1 cellular context compared by ENCODE assay signal in genomic region chr18:79068946-79069791, GRCh38.
TF ChIP-seq lines count a peak whose summit lies in the region.

TSS of gene ATP9B (plus strand) at chr18:79069394. CDS start at chr18:79069411, 17 bp downstream.

TF ChIP-seq in GM12878, 131 proteins besides CTCF, POLR2A, EP300 and RAD21 (continued from another document and continues in another):
- TF ChIP-seq ZBTB11 (CRISPR knock-in tag; IDR thresholded peaks at IDR 0.05) (peak; percentile 40; the same call in 1 of the 2 replicates), E2F8 (IDR thresholded peaks at IDR 0.05; ENCODE audit: low read depth, partially characterized antibody) (no peak), NFYA (IDR thresholded peaks at IDR 0.05; ENCODE audit: borderline replicate concordance, low read depth, low read length) (no peak), NR2F1 (conservative IDR thresholded peaks at IDR 0.05) (peak; percentile 76), TCF7 (IDR thresholded peaks at IDR 0.05; ENCODE audit: borderline replicate concordance) (no peak), KLF5 (IDR thresholded peaks at IDR 0.05; ENCODE audit: partially characterized antibody) (peak; percentile 72), MYB (IDR thresholded peaks at IDR 0.05; ENCODE audit: borderline replicate concordance, low read depth, low read length) (no peak), ZNF217 (IDR thresholded peaks at IDR 0.05) (no peak; the same call in 1 of the 2 replicates), NR2C2 (IDR thresholded peaks at IDR 0.05; ENCODE audit: borderline replicate concordance, control insufficient read depth, insufficient read length, low read depth) (no peak), BCL3 (IDR thresholded peaks at IDR 0.05; ENCODE audit: borderline replicate concordance, insufficient read depth, low read depth, low read length, poor library complexity, severe bottlenecking) (no peak), BCLAF1 (IDR thresholded peaks at IDR 0.05) (no peak), USF2 (IDR thresholded peaks at IDR 0.05; ENCODE audit: borderline replicate concordance, low read depth, low read length) (peak; percentile 5; the same call in 1 of the 2 replicates), TAF1 (IDR thresholded peaks at IDR 0.05; ENCODE audit: borderline replicate concordance, low read depth, low read length) (peak; percentile 67; the same call in 1 of the 2 replicates), BRCA1 (IDR thresholded peaks at IDR 0.05; ENCODE audit: low read depth, low read length) (peak; percentile 61), HDAC2 (IDR thresholded peaks at IDR 0.05) (no peak), GABPA (IDR thresholded peaks at IDR 0.05; ENCODE audit: low read depth) (no peak), KDM1A (IDR thresholded peaks at IDR 0.05; ENCODE audit: borderline replicate concordance) (no peak), ATF2 (IDR thresholded peaks at IDR 0.05; ENCODE audit: low read length) (peak; percentile 82), PRDM15 (CRISPR knock-in tag; IDR thresholded peaks at IDR 0.05) (peak; percentile 87), LARP7 (IDR thresholded peaks at IDR 0.05) (peak; percentile 91), TBL1XR1 (IDR thresholded peaks at IDR 0.05; ENCODE audit: low read depth, low read length) (no peak), RB1 (IDR thresholded peaks at IDR 0.05; ENCODE audit: borderline replicate concordance) (peak; percentile 2; the same call in 1 of the 2 replicates), EZH2 (IDR thresholded peaks at IDR 0.05; ENCODE audit: borderline replicate concordance, control insufficient read depth, low read depth, low read length) (no peak), POLR2AphosphoS2 (IDR thresholded peaks at IDR 0.05; ENCODE audit: low read depth, low read length) (no peak; the same call in 1 of the 2 replicates), IRF5 (IDR thresholded peaks at IDR 0.05; ENCODE audit: borderline replicate concordance) (no peak), SRF (IDR thresholded peaks at IDR 0.05; ENCODE audit: low read depth in 2 of 2, low read length in 2 of 2) (peak; percentile 45 to 82), STAT1 (conservative IDR thresholded peaks at IDR 0.05) (no peak; the same call in 1 of the 2 replicates), ATF3 (IDR thresholded peaks at IDR 0.05; ENCODE audit: borderline replicate concordance, extremely low read depth, low read depth, low read length) (peak; percentile 76; the same call in 1 of the 2 replicates), ESRRA (IDR thresholded peaks at IDR 0.05; ENCODE audit: low read length) (no peak), RAD51 (IDR thresholded peaks at IDR 0.05) (no peak), JUNB (IDR thresholded peaks at IDR 0.05) (no peak), NFXL1 (IDR thresholded peaks at IDR 0.05; ENCODE audit: borderline replicate concordance) (no peak), HCFC1 (IDR thresholded peaks at IDR 0.05; ENCODE audit: low read length) (peak; percentile 74), CBX5 (IDR thresholded peaks at IDR 0.05; ENCODE audit: low read depth) (no peak), CBFB (IDR thresholded peaks at IDR 0.05; ENCODE audit: low read depth) (peak; percentile 69; the same call in 1 of the 2 replicates), CHD1 (IDR thresholded peaks at IDR 0.05; ENCODE audit: low read depth, low read length) (no peak), RCOR1 (conservative IDR thresholded peaks at IDR 0.05; ENCODE audit: low read depth, low read length) (no peak), IRF3 (IDR thresholded peaks at IDR 0.05) (no peak), ZZZ3 (IDR thresholded peaks at IDR 0.05; ENCODE audit: control insufficient read depth, insufficient read length, low read depth) (no peak), FOXK2 (IDR thresholded peaks at IDR 0.05) (no peak), PAX8 (IDR thresholded peaks at IDR 0.05) (no peak), SUZ12 (IDR thresholded peaks at IDR 0.05; ENCODE audit: unreplicated experiment) (no peak), BMI1 (IDR thresholded peaks at IDR 0.05; ENCODE audit: borderline replicate concordance) (no peak), RUNX3 (IDR thresholded peaks at IDR 0.05; ENCODE audit: low read length) (peak; percentile 87), SUPT20H (IDR thresholded peaks at IDR 0.05; ENCODE audit: borderline replicate concordance, control insufficient read depth, low read depth, low read length) (no peak)
